ENCODE assay signal across 1 cellular context in the genomic region with DNA sequence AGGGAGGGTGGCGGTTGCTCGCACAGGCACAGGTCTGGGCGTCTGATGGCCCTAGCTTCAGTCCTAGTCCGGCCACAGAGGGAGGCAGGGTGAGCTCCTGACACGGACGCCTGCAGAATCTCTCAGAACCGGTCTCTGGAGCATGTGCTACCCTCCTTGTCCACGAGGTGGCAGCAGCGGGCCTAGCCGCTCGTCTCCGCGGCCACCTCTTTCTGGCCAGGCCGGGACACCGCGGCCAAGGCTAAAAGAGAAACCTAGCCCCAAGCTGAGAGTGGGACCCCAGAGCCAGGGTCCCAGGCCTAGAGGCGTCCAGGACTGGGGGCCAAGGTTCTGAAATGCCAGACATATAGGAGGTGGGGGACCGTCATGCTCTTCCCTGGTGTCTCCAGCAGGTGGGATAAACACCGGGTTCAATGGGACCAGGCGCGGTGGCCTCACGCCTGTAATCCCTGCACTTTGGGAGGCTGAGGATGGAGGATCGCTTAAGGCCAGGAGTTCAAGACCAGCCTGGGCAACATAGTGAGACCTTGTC.
TF ChIP-seq lines count a peak whose summit lies in the region.

No MANE protein-coding gene starts in this region.

TF ChIP-seq in K562, 482 proteins besides CTCF, POLR2A, EP300 and RAD21 (continued from another document and continues in another):
- TF ChIP-seq, protein P1, sequence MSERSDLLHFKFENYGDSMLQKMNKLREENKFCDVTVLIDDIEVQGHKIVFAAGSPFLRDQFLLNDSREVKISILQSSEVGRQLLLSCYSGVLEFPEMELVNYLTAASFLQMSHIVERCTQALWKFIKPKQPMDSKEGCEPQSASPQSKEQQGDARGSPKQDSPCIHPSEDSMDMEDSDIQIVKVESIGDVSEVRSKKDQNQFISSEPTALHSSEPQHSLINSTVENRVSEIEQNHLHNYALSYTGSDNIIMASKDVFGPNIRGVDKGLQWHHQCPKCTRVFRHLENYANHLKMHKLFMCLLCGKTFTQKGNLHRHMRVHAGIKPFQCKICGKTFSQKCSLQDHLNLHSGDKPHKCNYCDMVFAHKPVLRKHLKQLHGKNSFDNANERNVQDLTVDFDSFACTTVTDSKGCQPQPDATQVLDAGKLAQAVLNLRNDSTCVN (CRISPR knock-in tag; IDR thresholded peaks at IDR 0.05), result no peak
- peak; percentile 90 for TF ChIP-seq ARID2 (IDR thresholded peaks at IDR 0.05)
- no peak for TF ChIP-seq SOX6 (IDR thresholded peaks at IDR 0.05)
- TF ChIP-seq JUND (IDR thresholded peaks at IDR 0.05; ENCODE audit: borderline replicate concordance, low read depth, low read length), result peak; percentile 48
- no peak for TF ChIP-seq JUND (tag; IDR thresholded peaks at IDR 0.05; ENCODE audit: borderline replicate concordance, low read depth, low read length)
- no peak for TF ChIP-seq SREBF1 (IDR thresholded peaks at IDR 0.05; ENCODE audit: borderline replicate concordance, low read depth, low read length)
- TF ChIP-seq, protein P2, sequence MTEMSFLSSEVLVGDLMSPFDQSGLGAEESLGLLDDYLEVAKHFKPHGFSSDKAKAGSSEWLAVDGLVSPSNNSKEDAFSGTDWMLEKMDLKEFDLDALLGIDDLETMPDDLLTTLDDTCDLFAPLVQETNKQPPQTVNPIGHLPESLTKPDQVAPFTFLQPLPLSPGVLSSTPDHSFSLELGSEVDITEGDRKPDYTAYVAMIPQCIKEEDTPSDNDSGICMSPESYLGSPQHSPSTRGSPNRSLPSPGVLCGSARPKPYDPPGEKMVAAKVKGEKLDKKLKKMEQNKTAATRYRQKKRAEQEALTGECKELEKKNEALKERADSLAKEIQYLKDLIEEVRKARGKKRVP (CRISPR knock-in tag; IDR thresholded peaks at IDR 0.05), result no peak
- no peak for TF ChIP-seq TBP (optimal IDR thresholded peaks at IDR 0.05; ENCODE audit: low read depth, low read length)
- no peak for TF ChIP-seq ZNF12 (CRISPR knock-in tag; IDR thresholded peaks at IDR 0.05)
- TF ChIP-seq SMARCA5 (IDR thresholded peaks at IDR 0.05), result peak; percentile 57; the same call in 1 of the 2 replicates
- no peak for TF ChIP-seq NEUROD1 (IDR thresholded peaks at IDR 0.05; ENCODE audit: borderline replicate concordance, low read depth, low read length, partially characterized antibody)
- no peak for TF ChIP-seq ZNF354B (CRISPR knock-in tag; IDR thresholded peaks at IDR 0.05)
- no peak for TF ChIP-seq ZNF717 (CRISPR knock-in tag; IDR thresholded peaks at IDR 0.05)
- TF ChIP-seq DACH1 (IDR thresholded peaks at IDR 0.05; ENCODE audit: partially characterized antibody), result no peak
- no peak for TF ChIP-seq SNRNP70 (optimal IDR thresholded peaks at IDR 0.05; ENCODE audit: low read depth, low read length)
- TF ChIP-seq, protein P3, sequence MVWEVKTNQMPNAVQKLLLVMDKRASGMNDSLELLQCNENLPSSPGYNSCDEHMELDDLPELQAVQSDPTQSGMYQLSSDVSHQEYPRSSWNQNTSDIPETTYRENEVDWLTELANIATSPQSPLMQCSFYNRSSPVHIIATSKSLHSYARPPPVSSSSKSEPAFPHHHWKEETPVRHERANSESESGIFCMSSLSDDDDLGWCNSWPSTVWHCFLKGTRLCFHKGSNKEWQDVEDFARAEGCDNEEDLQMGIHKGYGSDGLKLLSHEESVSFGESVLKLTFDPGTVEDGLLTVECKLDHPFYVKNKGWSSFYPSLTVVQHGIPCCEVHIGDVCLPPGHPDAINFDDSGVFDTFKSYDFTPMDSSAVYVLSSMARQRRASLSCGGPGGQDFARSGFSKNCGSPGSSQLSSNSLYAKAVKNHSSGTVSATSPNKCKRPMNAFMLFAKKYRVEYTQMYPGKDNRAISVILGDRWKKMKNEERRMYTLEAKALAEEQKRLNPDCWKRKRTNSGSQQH (CRISPR knock-in tag; IDR thresholded peaks at IDR 0.05), result no peak
- TF ChIP-seq, protein P4, sequence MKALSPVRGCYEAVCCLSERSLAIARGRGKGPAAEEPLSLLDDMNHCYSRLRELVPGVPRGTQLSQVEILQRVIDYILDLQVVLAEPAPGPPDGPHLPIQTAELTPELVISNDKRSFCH (CRISPR knock-in tag; IDR thresholded peaks at IDR 0.05), result no peak
- TF ChIP-seq, protein P4 (tag; IDR thresholded peaks at IDR 0.05), result peak; percentile 31; the same call in 1 of the 2 replicates
- TF ChIP-seq FOXJ3 (CRISPR knock-in tag; IDR thresholded peaks at IDR 0.05), result no peak
- no peak for TF ChIP-seq FOXM1 (IDR thresholded peaks at IDR 0.05; ENCODE audit: low read depth)
- TF ChIP-seq FOXM1 (CRISPR knock-in tag; IDR thresholded peaks at IDR 0.05; ENCODE audit: low read depth), result no peak
- no peak for TF ChIP-seq SRF (CRISPR knock-in tag; IDR thresholded peaks at IDR 0.05)
- no peak for TF ChIP-seq SRSF7 (optimal IDR thresholded peaks at IDR 0.05; ENCODE audit: low read depth, low read length)
- no peak for TF ChIP-seq ZNF224 (CRISPR knock-in tag; IDR thresholded peaks at IDR 0.05)
- TF ChIP-seq ZNF764 (CRISPR knock-in tag; IDR thresholded peaks at IDR 0.05; ENCODE audit: low read depth), result no peak
- no peak for TF ChIP-seq SIN3A (IDR thresholded peaks at IDR 0.05; ENCODE audit: borderline replicate concordance in 2 of 2, control insufficient read depth in 1 of 2, low read depth in 2 of 2, low read length in 2 of 2)
- no peak for TF ChIP-seq BRCA1 (IDR thresholded peaks at IDR 0.05)
- TF ChIP-seq BRCA1 (CRISPR knock-in tag; IDR thresholded peaks at IDR 0.05), result no peak
- TF ChIP-seq HNRNPK (IDR thresholded peaks at IDR 0.05; ENCODE audit: low read depth, low read length, poor library complexity, severe bottlenecking), result no peak
- no peak for TF ChIP-seq TRIM24 (IDR thresholded peaks at IDR 0.05)
- no peak for TF ChIP-seq SIRT6 (IDR thresholded peaks at IDR 0.05; ENCODE audit: low read depth, low read length)
- TF ChIP-seq MAZ (CRISPR knock-in tag; conservative IDR thresholded peaks at IDR 0.05 in 1 of 2, IDR thresholded peaks at IDR 0.05 in 1 of 2), result peak; percentile 76 to 78
- no peak for TF ChIP-seq HIVEP1 (CRISPR knock-in tag; IDR thresholded peaks at IDR 0.05)
- TF ChIP-seq MED1 (CRISPR knock-in tag; IDR thresholded peaks at IDR 0.05; ENCODE audit: borderline replicate concordance), result no peak
- TF ChIP-seq RCOR1 (IDR thresholded peaks at IDR 0.05; ENCODE audit: borderline replicate concordance in 1 of 2, low read depth in 2 of 2, low read length in 2 of 2), result peak in 1 of 2 experiments; percentile 31; a peak in 1 of 4 replicates
- no peak for TF ChIP-seq ZNF561 (CRISPR knock-in tag; conservative IDR thresholded peaks at IDR 0.05)
- TF ChIP-seq, protein P5, sequence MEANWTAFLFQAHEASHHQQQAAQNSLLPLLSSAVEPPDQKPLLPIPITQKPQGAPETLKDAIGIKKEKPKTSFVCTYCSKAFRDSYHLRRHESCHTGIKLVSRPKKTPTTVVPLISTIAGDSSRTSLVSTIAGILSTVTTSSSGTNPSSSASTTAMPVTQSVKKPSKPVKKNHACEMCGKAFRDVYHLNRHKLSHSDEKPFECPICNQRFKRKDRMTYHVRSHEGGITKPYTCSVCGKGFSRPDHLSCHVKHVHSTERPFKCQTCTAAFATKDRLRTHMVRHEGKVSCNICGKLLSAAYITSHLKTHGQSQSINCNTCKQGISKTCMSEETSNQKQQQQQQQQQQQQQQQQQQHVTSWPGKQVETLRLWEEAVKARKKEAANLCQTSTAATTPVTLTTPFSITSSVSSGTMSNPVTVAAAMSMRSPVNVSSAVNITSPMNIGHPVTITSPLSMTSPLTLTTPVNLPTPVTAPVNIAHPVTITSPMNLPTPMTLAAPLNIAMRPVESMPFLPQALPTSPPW (CRISPR knock-in tag; IDR thresholded peaks at IDR 0.05), result 0 out of 2 replicates have a peak, but pooled peaks have one; percentile 10
- TF ChIP-seq, protein P6, sequence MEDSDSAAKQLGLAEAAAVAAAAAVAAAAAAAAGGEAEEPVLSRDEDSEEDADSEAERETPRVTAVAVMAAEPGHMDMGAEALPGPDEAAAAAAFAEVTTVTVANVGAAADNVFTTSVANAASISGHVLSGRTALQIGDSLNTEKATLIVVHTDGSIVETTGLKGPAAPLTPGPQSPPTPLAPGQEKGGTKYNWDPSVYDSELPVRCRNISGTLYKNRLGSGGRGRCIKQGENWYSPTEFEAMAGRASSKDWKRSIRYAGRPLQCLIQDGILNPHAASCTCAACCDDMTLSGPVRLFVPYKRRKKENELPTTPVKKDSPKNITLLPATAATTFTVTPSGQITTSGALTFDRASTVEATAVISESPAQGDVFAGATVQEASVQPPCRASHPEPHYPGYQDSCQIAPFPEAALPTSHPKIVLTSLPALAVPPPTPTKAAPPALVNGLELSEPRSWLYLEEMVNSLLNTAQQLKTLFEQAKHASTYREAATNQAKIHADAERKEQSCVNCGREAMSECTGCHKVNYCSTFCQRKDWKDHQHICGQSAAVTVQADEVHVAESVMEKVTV (CRISPR knock-in tag; IDR thresholded peaks at IDR 0.05), result peak; percentile 93
- TF ChIP-seq ZNF589 (CRISPR knock-in tag; IDR thresholded peaks at IDR 0.05; ENCODE audit: low read depth), result no peak
- TF ChIP-seq ZNF431 (CRISPR knock-in tag; IDR thresholded peaks at IDR 0.05), result no peak
- TF ChIP-seq, protein P7, sequence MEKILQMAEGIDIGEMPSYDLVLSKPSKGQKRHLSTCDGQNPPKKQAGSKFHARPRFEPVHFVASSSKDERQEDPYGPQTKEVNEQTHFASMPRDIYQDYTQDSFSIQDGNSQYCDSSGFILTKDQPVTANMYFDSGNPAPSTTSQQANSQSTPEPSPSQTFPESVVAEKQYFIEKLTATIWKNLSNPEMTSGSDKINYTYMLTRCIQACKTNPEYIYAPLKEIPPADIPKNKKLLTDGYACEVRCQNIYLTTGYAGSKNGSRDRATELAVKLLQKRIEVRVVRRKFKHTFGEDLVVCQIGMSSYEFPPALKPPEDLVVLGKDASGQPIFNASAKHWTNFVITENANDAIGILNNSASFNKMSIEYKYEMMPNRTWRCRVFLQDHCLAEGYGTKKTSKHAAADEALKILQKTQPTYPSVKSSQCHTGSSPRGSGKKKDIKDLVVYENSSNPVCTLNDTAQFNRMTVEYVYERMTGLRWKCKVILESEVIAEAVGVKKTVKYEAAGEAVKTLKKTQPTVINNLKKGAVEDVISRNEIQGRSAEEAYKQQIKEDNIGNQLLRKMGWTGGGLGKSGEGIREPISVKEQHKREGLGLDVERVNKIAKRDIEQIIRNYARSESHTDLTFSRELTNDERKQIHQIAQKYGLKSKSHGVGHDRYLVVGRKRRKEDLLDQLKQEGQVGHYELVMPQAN (IDR thresholded peaks at IDR 0.05; ENCODE audit: borderline replicate concordance), result no peak
- no peak for TF ChIP-seq POLR2H (tag; IDR thresholded peaks at IDR 0.05; ENCODE audit: low read depth)
- no peak for TF ChIP-seq ELF4 (CRISPR knock-in tag; IDR thresholded peaks at IDR 0.05)
- TF ChIP-seq ZNF146 (CRISPR knock-in tag; IDR thresholded peaks at IDR 0.05; ENCODE audit: unreplicated experiment), result no peak
- TF ChIP-seq SMC3 (conservative IDR thresholded peaks at IDR 0.05; ENCODE audit: insufficient read depth, low read depth, low read length), result peak; percentile 97
- no peak for TF ChIP-seq ZFPM2 (CRISPR knock-in tag; IDR thresholded peaks at IDR 0.05)
- TF ChIP-seq ZNF212 (CRISPR knock-in tag; IDR thresholded peaks at IDR 0.05), result no peak
- TF ChIP-seq FOXK1 (CRISPR knock-in tag; IDR thresholded peaks at IDR 0.05; ENCODE audit: borderline replicate concordance), result no peak
- no peak for TF ChIP-seq FOXA3 (CRISPR knock-in tag; conservative IDR thresholded peaks at IDR 0.05 in 1 of 2, IDR thresholded peaks at IDR 0.05 in 1 of 2)
- TF ChIP-seq CHD1 (IDR thresholded peaks at IDR 0.05; ENCODE audit: low read length), result no peak
- TF ChIP-seq, protein P8, sequence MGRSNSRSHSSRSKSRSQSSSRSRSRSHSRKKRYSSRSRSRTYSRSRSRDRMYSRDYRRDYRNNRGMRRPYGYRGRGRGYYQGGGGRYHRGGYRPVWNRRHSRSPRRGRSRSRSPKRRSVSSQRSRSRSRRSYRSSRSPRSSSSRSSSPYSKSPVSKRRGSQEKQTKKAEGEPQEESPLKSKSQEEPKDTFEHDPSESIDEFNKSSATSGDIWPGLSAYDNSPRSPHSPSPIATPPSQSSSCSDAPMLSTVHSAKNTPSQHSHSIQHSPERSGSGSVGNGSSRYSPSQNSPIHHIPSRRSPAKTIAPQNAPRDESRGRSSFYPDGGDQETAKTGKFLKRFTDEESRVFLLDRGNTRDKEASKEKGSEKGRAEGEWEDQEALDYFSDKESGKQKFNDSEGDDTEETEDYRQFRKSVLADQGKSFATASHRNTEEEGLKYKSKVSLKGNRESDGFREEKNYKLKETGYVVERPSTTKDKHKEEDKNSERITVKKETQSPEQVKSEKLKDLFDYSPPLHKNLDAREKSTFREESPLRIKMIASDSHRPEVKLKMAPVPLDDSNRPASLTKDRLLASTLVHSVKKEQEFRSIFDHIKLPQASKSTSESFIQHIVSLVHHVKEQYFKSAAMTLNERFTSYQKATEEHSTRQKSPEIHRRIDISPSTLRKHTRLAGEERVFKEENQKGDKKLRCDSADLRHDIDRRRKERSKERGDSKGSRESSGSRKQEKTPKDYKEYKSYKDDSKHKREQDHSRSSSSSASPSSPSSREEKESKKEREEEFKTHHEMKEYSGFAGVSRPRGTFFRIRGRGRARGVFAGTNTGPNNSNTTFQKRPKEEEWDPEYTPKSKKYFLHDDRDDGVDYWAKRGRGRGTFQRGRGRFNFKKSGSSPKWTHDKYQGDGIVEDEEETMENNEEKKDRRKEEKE (IDR thresholded peaks at IDR 0.05; ENCODE audit: borderline replicate concordance in 1 of 2, control insufficient read depth in 1 of 2, low read depth in 2 of 2, low read length in 1 of 2), result no peak
- TF ChIP-seq ZNF408 (CRISPR knock-in tag; IDR thresholded peaks at IDR 0.05; ENCODE audit: low read depth), result no peak
- no peak for TF ChIP-seq ZNF586 (CRISPR knock-in tag; conservative IDR thresholded peaks at IDR 0.05)
- no peak for TF ChIP-seq NBN (IDR thresholded peaks at IDR 0.05; ENCODE audit: low read depth)
- TF ChIP-seq ZNF785 (CRISPR knock-in tag; IDR thresholded peaks at IDR 0.05), result no peak
- no peak for TF ChIP-seq ZNF23 (CRISPR knock-in tag; IDR thresholded peaks at IDR 0.05)
- TF ChIP-seq, protein P9, sequence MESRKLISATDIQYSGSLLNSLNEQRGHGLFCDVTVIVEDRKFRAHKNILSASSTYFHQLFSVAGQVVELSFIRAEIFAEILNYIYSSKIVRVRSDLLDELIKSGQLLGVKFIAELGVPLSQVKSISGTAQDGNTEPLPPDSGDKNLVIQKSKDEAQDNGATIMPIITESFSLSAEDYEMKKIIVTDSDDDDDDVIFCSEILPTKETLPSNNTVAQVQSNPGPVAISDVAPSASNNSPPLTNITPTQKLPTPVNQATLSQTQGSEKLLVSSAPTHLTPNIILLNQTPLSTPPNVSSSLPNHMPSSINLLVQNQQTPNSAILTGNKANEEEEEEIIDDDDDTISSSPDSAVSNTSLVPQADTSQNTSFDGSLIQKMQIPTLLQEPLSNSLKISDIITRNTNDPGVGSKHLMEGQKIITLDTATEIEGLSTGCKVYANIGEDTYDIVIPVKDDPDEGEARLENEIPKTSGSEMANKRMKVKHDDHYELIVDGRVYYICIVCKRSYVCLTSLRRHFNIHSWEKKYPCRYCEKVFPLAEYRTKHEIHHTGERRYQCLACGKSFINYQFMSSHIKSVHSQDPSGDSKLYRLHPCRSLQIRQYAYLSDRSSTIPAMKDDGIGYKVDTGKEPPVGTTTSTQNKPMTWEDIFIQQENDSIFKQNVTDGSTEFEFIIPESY (CRISPR knock-in tag; IDR thresholded peaks at IDR 0.05), result peak; percentile 83
- no peak for TF ChIP-seq TAF15 (IDR thresholded peaks at IDR 0.05; ENCODE audit: low read depth, low read length)
- TF ChIP-seq ZFP1 (CRISPR knock-in tag; IDR thresholded peaks at IDR 0.05), result no peak
- TF ChIP-seq RBFOX2 (IDR thresholded peaks at IDR 0.05; ENCODE audit: low read depth, low read length), result no peak
- no peak for TF ChIP-seq GTF2F1 (IDR thresholded peaks at IDR 0.05; ENCODE audit: low read depth, low read length)
- TF ChIP-seq MEIS2 (IDR thresholded peaks at IDR 0.05; ENCODE audit: partially characterized antibody), result no peak
